ENCODE assay signal across 1 cellular context in the genomic region with DNA sequence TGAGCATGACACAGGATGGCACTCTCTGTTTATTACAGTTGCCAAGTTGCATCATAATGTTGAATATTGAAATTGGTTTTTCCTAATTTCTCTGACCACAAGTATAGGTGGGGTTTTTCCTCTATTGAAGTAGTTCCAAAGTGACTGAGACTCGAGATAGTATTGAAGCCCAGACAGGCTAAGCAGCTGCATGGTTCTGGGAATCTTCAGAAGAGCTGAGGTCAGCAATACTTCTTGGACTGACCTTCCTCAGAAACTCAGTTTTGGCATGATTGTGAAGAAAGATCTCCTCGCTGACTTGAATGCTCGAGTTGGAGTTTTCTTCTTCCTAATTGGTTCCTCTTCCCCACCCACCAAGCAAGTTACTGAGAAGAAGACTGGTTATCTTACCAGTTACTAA.
TF ChIP-seq lines count a peak whose summit lies in the region.

No MANE protein-coding gene starts in this region.

TF ChIP-seq in K562, 482 proteins besides CTCF, POLR2A, EP300 and RAD21 (continued from another document):
- TF ChIP-seq, protein P1, sequence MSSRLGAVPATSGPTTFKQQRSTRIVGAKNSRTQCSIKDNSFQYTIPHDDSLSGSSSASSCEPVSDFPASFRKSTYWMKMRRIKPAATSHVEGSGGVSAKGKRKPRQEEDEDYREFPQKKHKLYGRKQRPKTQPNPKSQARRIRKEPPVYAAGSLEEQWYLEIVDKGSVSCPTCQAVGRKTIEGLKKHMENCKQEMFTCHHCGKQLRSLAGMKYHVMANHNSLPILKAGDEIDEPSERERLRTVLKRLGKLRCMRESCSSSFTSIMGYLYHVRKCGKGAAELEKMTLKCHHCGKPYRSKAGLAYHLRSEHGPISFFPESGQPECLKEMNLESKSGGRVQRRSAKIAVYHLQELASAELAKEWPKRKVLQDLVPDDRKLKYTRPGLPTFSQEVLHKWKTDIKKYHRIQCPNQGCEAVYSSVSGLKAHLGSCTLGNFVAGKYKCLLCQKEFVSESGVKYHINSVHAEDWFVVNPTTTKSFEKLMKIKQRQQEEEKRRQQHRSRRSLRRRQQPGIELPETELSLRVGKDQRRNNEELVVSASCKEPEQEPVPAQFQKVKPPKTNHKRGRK (tag; IDR thresholded peaks at IDR 0.05): no peak
